7 cellular contexts compared by ENCODE assay signal in genomic region chr11:111911563-111912401, GRCh38. TPM values are rescaled to one million over a fixed set of nuclear protein-coding genes. Genes with fewer than 3 reads are reported as not detected.
DNase-seq lines count a peak whose midpoint lies in the region; FAIRE-seq and TF ChIP-seq lines count a peak whose summit lies in the region.

TSS of gene CRYAB (minus strand) at chr11:111911770. CDS start at chr11:111911724, 46 bp downstream.

- H3K4me2 ChIP-seq in MM.1S (ENCODE audit: low read depth, low read length) = no peak within 1 kb of the TSS

- H3K27ac ChIP-seq in esophagus squamous epithelium = peak within 1 kb of the TSS; percentile 80 to 96 (median 94)
- peak within 1 kb of the TSS; percentile 93 to 98 for H3K27ac ChIP-seq in uterus
- H3K27ac ChIP-seq in MM.1S (ENCODE audit: low read length) = no peak within 1 kb of the TSS

- H3F3A ChIP-seq in MM.1S (ENCODE audit: insufficient read depth, low read length) = no peaks in the 10 kb centered on the region

- H4K20me1 ChIP-seq in MM.1S (ENCODE audit: insufficient read depth, low read length) = no peaks in the 10 kb centered on the region

- H3K4me1 ChIP-seq in esophagus squamous epithelium = peaks cover 11 to 60% (median 21%) of the 10 kb centered on the region in 3 donors
- no peaks in the 10 kb centered on the region for H3K4me1 ChIP-seq in uterus
- H3K4me1 ChIP-seq in MM.1S (ENCODE audit: low read length) = no peaks in the 10 kb centered on the region

- FAIRE-seq in GM19239 (lab: Jason Lieb, UNC) = no peak

- H3K36me3 ChIP-seq in esophagus squamous epithelium = peaks cover 0 to 12% (median 0%) of the 10 kb centered on the region in 3 donors
- H3K36me3 ChIP-seq in uterus = no peaks in the 10 kb centered on the region
- no peaks in the 10 kb centered on the region for H3K36me3 ChIP-seq in MM.1S (replicated peaks; ENCODE audit: insufficient read depth, low read length)

- H3K9me3 ChIP-seq in esophagus squamous epithelium (no peaks in the 10 kb centered on the region), uterus (no peaks in the 10 kb centered on the region), MM.1S (replicated peaks; ENCODE audit: insufficient read depth, low read length) (no peaks in the 10 kb centered on the region)

- no peak within 1 kb of the TSS for H2AFZ ChIP-seq in MM.1S (ENCODE audit: low read length)

- peaks cover 0 to 16% (median 0%) of the 10 kb centered on the region in 4 donors for H3K27me3 ChIP-seq in esophagus squamous epithelium
- H3K27me3 ChIP-seq in uterus = no peaks in the 10 kb centered on the region
- H3K27me3 ChIP-seq in MM.1S (replicated peaks; ENCODE audit: insufficient read depth, low read length) = no peaks in the 10 kb centered on the region; the same call in 1 of the 2 replicates

- WGBS in esophagus squamous epithelium, 2 donors = 34 to 48% methylated on average over 11 to 17 of the region's 17 CpGs

- no peaks in the 10 kb centered on the region for H3K79me2 ChIP-seq in MM.1S (ENCODE audit: low read length)

- no peak within 1 kb of the TSS for H3K9ac ChIP-seq in MM.1S (ENCODE audit: low read length)

- no peaks in the 10 kb centered on the region for H3K9me2 ChIP-seq in MM.1S (replicated peaks; ENCODE audit: insufficient read depth, low read length)

- intact Hi-C loops in esophagus squamous epithelium (cut with DNase I) (no loop called here), uterus (cut with DNase I; ENCODE audit: low total_unique reads) (no loop called here)

- peak within 1 kb of the TSS; percentile 27 to 68 (median 50) for H3K4me3 ChIP-seq in esophagus squamous epithelium
- peak within 1 kb of the TSS; percentile 45 to 54 for H3K4me3 ChIP-seq in uterus
- H3K4me3 ChIP-seq in MM.1S (ENCODE audit: low read length) = no peak within 1 kb of the TSS

- TF ChIP-seq CTCF in esophagus squamous epithelium (IDR thresholded peaks at IDR 0.05) (no peak), uterus (IDR thresholded peaks at IDR 0.05) (peak in 1 of 4 experiments; percentile 1), MM.1S (IDR thresholded peaks at IDR 0.05; ENCODE audit: low read length) (no peak)

- DNase-seq in RPMI7951 (ENCODE audit: low read depth) = peak; percentile 41
- no peak for DNase-seq in esophagus squamous epithelium (lab: John Stamatoyannopoulos, UW)
- DNase-seq in middle frontal gyrus (ENCODE audit: extremely low spot score, low spot score) = peak; percentile 78
- peak; percentile 86 to 88 for DNase-seq in uterus
- DNase-seq in NCI-H1092 treated with DMSO at 0.1 percent for 48 hours (lab: John Stamatoyannopoulos, UW) = no peak
- no peak for DNase-seq in GM19239 (ENCODE audit: insufficient read length, low spot score)
- no peak for DNase-seq in MM.1S

- TF ChIP-seq POLR2A in esophagus squamous epithelium (IDR thresholded peaks at IDR 0.05) (peak in 2 of 4 donors; percentile 48 to 53), uterus (IDR thresholded peaks at IDR 0.05) (peak; percentile 47 to 48)

RNA-seq across cellular contexts. Expression of gene CRYAB, which starts in this region (rescaled TPM):
- 0.29 TPM in 1 of 2 replicates, not detected in the other for total RNA-seq in RPMI7951 (2014; rRNA removed; shearing (Covaris generic))
- total RNA-seq in esophagus squamous epithelium (10 to 100 TPM; 22.9 to 85.0 (median 45.2) TPM), uterus (100 to 1,000 TPM in 1 of 4 donors, 10 to 100 TPM in 3; 19.9 to 179 (median 56.5) TPM)

Comparison
In these comparisons a context has a peak if more than half of its experiments do, and no peak if none do; other contexts are left out.
1. RNA of gene CRYAB (total RNA-seq): 19.9 to 179 TPM in uterus and 22.9 to 85.0 TPM in esophagus squamous epithelium; 0.29 TPM in RPMI7951; every median in the first group is over 10 times any median in the second.
2. Peak in DNase-seq in RPMI7951; RNA of the gene not detected or under 1 TPM.
3. DNase-seq: peak in middle frontal gyrus (single experiment) and uterus (2 of 2); none in esophagus squamous epithelium (single experiment), NCI-H1092 treated with DMSO at 0.1 percent for 48 hours (single experiment), GM19239 (single experiment) and MM.1S (single experiment).